8 cellular contexts compared by ENCODE assay signal in the genomic region with DNA sequence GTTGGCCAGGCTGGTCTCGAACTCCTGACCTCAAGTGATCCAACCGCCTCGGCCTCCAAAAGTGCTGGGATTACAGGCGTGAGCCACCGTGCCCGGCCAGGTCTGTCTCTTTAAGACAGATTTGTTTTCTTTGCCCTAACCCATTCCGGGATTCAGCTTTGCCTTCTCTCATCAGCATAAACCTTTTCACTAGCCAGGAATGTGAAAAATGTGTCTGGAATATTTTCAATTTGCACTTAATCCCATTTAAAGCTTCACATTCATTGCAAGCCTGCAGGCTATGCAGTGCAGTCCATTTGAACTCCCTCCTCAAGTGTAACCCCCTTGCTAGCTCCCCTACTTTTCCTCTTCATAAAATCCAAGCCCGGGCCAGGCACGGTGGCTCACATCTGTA. TPM values are rescaled to one million over a fixed set of nuclear protein-coding genes. Genes with fewer than 3 reads are reported as not detected.
A peak's percentile ranks its signal among the peaks of the same experiment; 100 is the strongest.
DNase-seq lines count a peak whose midpoint lies in the region; ATAC-seq and TF ChIP-seq lines count a peak whose summit lies in the region.

No MANE protein-coding gene starts in this region.

- H3K9me3 Mint-ChIP-seq in activated naive CD8-positive, alpha-beta T cell treated with anti-CD3 and anti-CD28 coated beads, Interleukin-2, amount 50 U/mL, for 24 hours, result no peaks in the 10 kb centered on the region

- H3K27ac Mint-ChIP-seq in activated naive CD8-positive, alpha-beta T cell treated with anti-CD3 and anti-CD28 coated beads, Interleukin-2, amount 50 U/mL, for 24 hours, result peak overlapping the region; percentile 14

- no peaks in the 10 kb centered on the region for H3K36me3 Mint-ChIP-seq in activated naive CD8-positive, alpha-beta T cell treated with anti-CD3 and anti-CD28 coated beads, Interleukin-2, amount 50 U/mL, for 24 hours (ENCODE audit: low read depth)

- peaks cover 15% of the 10 kb centered on the region for H3K4me1 ChIP-seq in HAP-1

- H3K4me3 Mint-ChIP-seq in activated naive CD8-positive, alpha-beta T cell treated with anti-CD3 and anti-CD28 coated beads, Interleukin-2, amount 50 U/mL, for 24 hours, result peak overlapping the region; percentile 91

- peaks cover 13% of the 10 kb centered on the region for H3K4me1 Mint-ChIP-seq in activated naive CD8-positive, alpha-beta T cell treated with anti-CD3 and anti-CD28 coated beads, Interleukin-2, amount 50 U/mL, for 24 hours

- H3K36me3 ChIP-seq in HAP-1 (replicated peaks), result peaks cover 12% of the 10 kb centered on the region

- DNase-seq in AG04449 (ENCODE audit: low read depth, low spot score) (peak; percentile 58), HAP-1 (ENCODE audit: low spot score in 2 of 2) (peak; percentile 85 to 98), kidney tubule cell (ENCODE audit: low spot score) (peak; percentile 59), cerebellum (ENCODE audit: low spot score) (no peak), NCI-H2029 treated with DMSO at 0.1 percent for 48 hours (lab: John Stamatoyannopoulos, UW) (no peak), cortex of kidney (lab: John Stamatoyannopoulos, UW) (no peak)
- no peak for DNase-seq in activated naive CD8-positive, alpha-beta T cell treated with anti-CD3 and anti-CD28 coated beads, Interleukin-2, amount 50 U/mL, for 24 hours

- no peaks in the 10 kb centered on the region for H3K9me3 ChIP-seq in HAP-1

- no peaks in the 10 kb centered on the region for H3K27me3 ChIP-seq in HAP-1 (ENCODE audit: low read depth)

- CTCF ChIA-PET in AG04449 (lab: Yijun Ruan, JAX), result interaction anchor here (1.0 to 1.8 kb wide), 4 partner anchors 13 to 76 kb away, joined by 3 to 12 read pairs (median 4); no protein-coding TSS in a partner anchor

- no peaks in the 10 kb centered on the region for H3K27me3 Mint-ChIP-seq in activated naive CD8-positive, alpha-beta T cell treated with anti-CD3 and anti-CD28 coated beads, Interleukin-2, amount 50 U/mL, for 24 hours

- no peak for TF ChIP-seq CTCF in AG04449 (IDR thresholded peaks at IDR 0.05; ENCODE audit: insufficient read depth, low read length, missing control alignments)

- in situ Hi-C loops in HAP-1 (cut with MboI; ENCODE audit: low sequenced_read_pairs), result no loop called here

- H3K4me3 ChIP-seq in AG04449 (ENCODE audit: low read depth, low read length) (no peak overlapping the region), HAP-1 (peak overlapping the region; percentile 65)

- ATAC-seq in activated naive CD8-positive, alpha-beta T cell treated with anti-CD3 and anti-CD28 coated beads, Interleukin-2, amount 50 U/mL, for 24 hours, result no peak
- ATAC-seq in GM19463 (IDR thresholded peaks at IDR 0.05; ENCODE audit: unreplicated experiment), result no peak

- POLR2A ChIA-PET in AG04449 (lab: Yijun Ruan, JAX), result interaction anchor here (0.9 kb wide), 1 partner anchor 64 kb away, joined by 3 read pairs; a partner anchor contains a TSS

RNA-seq across cellular contexts. Expression of a gene that starts 0.9 kb away (rescaled TPM):
- total RNA-seq in cerebellum, result 12.2 TPM

RNA-seq across cellular contexts. Expression of a gene that starts 29.7 kb away (rescaled TPM):
- total RNA-seq in cerebellum, result 0.36 TPM

Comparison
In these comparisons a context has a peak if more than half of its experiments do, and no peak if none do; other contexts are left out.
1. DNase-seq: peak in AG04449 (single experiment), HAP-1 (2 of 2) and kidney tubule cell (single experiment); none in activated naive CD8-positive, alpha-beta T cell treated with anti-CD3 and anti-CD28 coated beads, Interleukin-2, amount 50 U/mL, for 24 hours (single experiment), cerebellum (single experiment), NCI-H2029 treated with DMSO at 0.1 percent for 48 hours (single experiment) and cortex of kidney (single experiment).